ENCODE assay signal across 34 cellular contexts in genomic region chr6:53144802-53145201, GRCh38. TPM values are rescaled to one million over a fixed set of nuclear protein-coding genes. Genes with fewer than 3 reads are reported as not detected.
"Had no signal": no experiment of that assay in that cellular context is flagged by ENCODE, and none has a peak within 500 bp of the region (broad histone marks: within the 10 kb centered on the region; RNA-seq: fewer than 3 reads in every experiment).

No MANE protein-coding gene starts in this region.

- H3K4me1 ChIP-seq: adrenal gland, body of pancreas had no signal

- ATAC-seq: activated CD4-positive, alpha-beta T cell treated with anti-CD3 and anti-CD28 coated beads for 36 hours; activated CD8-positive, alpha-beta memory T cell treated with anti-CD3 and anti-CD28 coated beads, Interleukin-2, amount 10 ng/mL, durations not matched to agents 7 days and 5 days; activated CD8-positive, alpha-beta T cell treated with anti-CD3 and anti-CD28 coated beads, Interleukin-2, amount 10 ng/mL, durations not matched to agents 7 days and 5 days; activated naive CD8-positive, alpha-beta T cell treated with anti-CD3 and anti-CD28 coated beads, Interleukin-2, amount 50 U/mL, for 24 hours; body of pancreas; effector memory CD8-positive, alpha-beta T cell had no signal

- H3K36me3 Mint-ChIP-seq: activated CD4-positive, alpha-beta memory T cell treated with anti-CD3 and anti-CD28 coated beads for 36 hours; activated CD8-positive, alpha-beta memory T cell treated with anti-CD3 and anti-CD28 coated beads, Interleukin-2, amount 10 ng/mL, durations not matched to agents 7 days and 5 days; activated naive CD4-positive, alpha-beta T cell treated with anti-CD3 and anti-CD28 coated beads, Interleukin-2, amount 50 U/mL, for 24 hours; activated naive CD8-positive, alpha-beta T cell treated with anti-CD3 and anti-CD28 coated beads for 36 hours had no signal

- H3K4me3 ChIP-seq: adrenal gland, body of pancreas, esophagus squamous epithelium had no signal

- H3K36me3 ChIP-seq: adrenal gland, esophagus squamous epithelium had no signal

- H3K4me1 Mint-ChIP-seq: activated CD4-positive, alpha-beta T cell treated with anti-CD3 and anti-CD28 coated beads for 36 hours; activated CD4-positive, alpha-beta T cell treated with anti-CD3 and anti-CD28 coated beads, Interleukin-2, amount 10 ng/mL, durations not matched to agents 24 days and 14 days; activated CD8-positive, alpha-beta memory T cell treated with anti-CD3 and anti-CD28 coated beads, Interleukin-2, amount 10 ng/mL, durations not matched to agents 7 days and 5 days; activated naive CD4-positive, alpha-beta T cell treated with anti-CD3 and anti-CD28 coated beads, Interleukin-2, amount 50 U/mL, for 24 hours; activated naive CD8-positive, alpha-beta T cell treated with anti-CD3 and anti-CD28 coated beads for 36 hours; activated naive CD8-positive, alpha-beta T cell treated with anti-CD3 and anti-CD28 coated beads, Interleukin-2, amount 50 U/mL, for 24 hours had no signal

- H3K27ac Mint-ChIP-seq: activated CD4-positive, alpha-beta memory T cell treated with anti-CD3 and anti-CD28 coated beads for 36 hours; activated CD4-positive, alpha-beta T cell treated with anti-CD3 and anti-CD28 coated beads for 36 hours; activated CD4-positive, alpha-beta T cell treated with anti-CD3 and anti-CD28 coated beads, Interleukin-2, amount 10 ng/mL, durations not matched to agents 24 days and 14 days; activated CD8-positive, alpha-beta memory T cell treated with anti-CD3 and anti-CD28 coated beads, Interleukin-2, amount 10 ng/mL, durations not matched to agents 7 days and 5 days; activated CD8-positive, alpha-beta T cell treated with anti-CD3 and anti-CD28 coated beads, Interleukin-2, amount 10 ng/mL, durations not matched to agents 7 days and 5 days; activated naive CD4-positive, alpha-beta T cell treated with anti-CD3 and anti-CD28 coated beads for 36 hours; activated naive CD4-positive, alpha-beta T cell treated with anti-CD3 and anti-CD28 coated beads, Interleukin-2, amount 50 U/mL, for 24 hours; activated naive CD8-positive, alpha-beta T cell treated with anti-CD3 and anti-CD28 coated beads for 36 hours; activated naive CD8-positive, alpha-beta T cell treated with anti-CD3 and anti-CD28 coated beads, Interleukin-2, amount 50 U/mL, for 24 hours; activated T-helper 1 cell treated with anti-CD3 and anti-CD28 coated beads, Interleukin-12 subunit alpha, Interleukin-12 subunit beta, Interleukin-2, Interleukin-4 antibody, amounts not matched to agents 30 ng/mL and 10 ng/mL and 1 ng/mL, durations not matched to agents 14 hours and 24 hours and 36 hours; activated T-helper 2 cell treated with anti-CD3 and anti-CD28 coated beads, Interferon-gamma antibody, Interleukin-2, Interleukin-4, amounts not matched to agents 10 μg/mL and 5 μg/mL and 100 μg/mL, durations not matched to agents 14 hours and 24 hours and 36 hours; effector memory CD8-positive, alpha-beta T cell had no signal

- H3K9me3 Mint-ChIP-seq: activated CD4-positive, alpha-beta memory T cell treated with anti-CD3 and anti-CD28 coated beads for 36 hours; activated CD4-positive, alpha-beta T cell treated with anti-CD3 and anti-CD28 coated beads, Interleukin-2, amount 10 ng/mL, durations not matched to agents 24 days and 14 days; activated naive CD4-positive, alpha-beta T cell treated with anti-CD3 and anti-CD28 coated beads for 36 hours; activated naive CD4-positive, alpha-beta T cell treated with anti-CD3 and anti-CD28 coated beads, Interleukin-2, amount 50 U/mL, for 24 hours; activated naive CD8-positive, alpha-beta T cell treated with anti-CD3 and anti-CD28 coated beads for 36 hours; activated naive CD8-positive, alpha-beta T cell treated with anti-CD3 and anti-CD28 coated beads, Interleukin-2, amount 50 U/mL, for 24 hours; activated T-helper 1 cell treated with anti-CD3 and anti-CD28 coated beads, Interleukin-12 subunit alpha, Interleukin-12 subunit beta, Interleukin-2, Interleukin-4 antibody, amounts not matched to agents 30 ng/mL and 10 ng/mL and 1 ng/mL, durations not matched to agents 14 hours and 24 hours and 36 hours; activated T-helper 2 cell treated with anti-CD3 and anti-CD28 coated beads, Interferon-gamma antibody, Interleukin-2, Interleukin-4, amounts not matched to agents 10 μg/mL and 5 μg/mL and 100 μg/mL, durations not matched to agents 14 hours and 24 hours and 36 hours; effector memory CD8-positive, alpha-beta T cell had no signal

- H3K27me3 ChIP-seq: adrenal gland, body of pancreas, esophagus squamous epithelium had no signal

- H3K27ac ChIP-seq: adrenal gland, body of pancreas had no signal

- H3K9me3 ChIP-seq: adrenal gland, body of pancreas, esophagus squamous epithelium had no signal

- H3K4me3 Mint-ChIP-seq: activated CD4-positive, alpha-beta memory T cell treated with anti-CD3 and anti-CD28 coated beads for 36 hours; activated CD4-positive, alpha-beta T cell treated with anti-CD3 and anti-CD28 coated beads for 36 hours; activated CD4-positive, alpha-beta T cell treated with anti-CD3 and anti-CD28 coated beads, Interleukin-2, amount 10 ng/mL, durations not matched to agents 24 days and 14 days; activated CD8-positive, alpha-beta memory T cell treated with anti-CD3 and anti-CD28 coated beads, Interleukin-2, amount 10 ng/mL, durations not matched to agents 7 days and 5 days; activated CD8-positive, alpha-beta T cell treated with anti-CD3 and anti-CD28 coated beads, Interleukin-2, amount 10 ng/mL, durations not matched to agents 7 days and 5 days; activated naive CD4-positive, alpha-beta T cell treated with anti-CD3 and anti-CD28 coated beads for 36 hours; activated naive CD4-positive, alpha-beta T cell treated with anti-CD3 and anti-CD28 coated beads, Interleukin-2, amount 50 U/mL, for 24 hours; activated naive CD8-positive, alpha-beta T cell treated with anti-CD3 and anti-CD28 coated beads for 36 hours; activated naive CD8-positive, alpha-beta T cell treated with anti-CD3 and anti-CD28 coated beads, Interleukin-2, amount 50 U/mL, for 24 hours; activated T-helper 1 cell treated with anti-CD3 and anti-CD28 coated beads, Interleukin-12 subunit alpha, Interleukin-12 subunit beta, Interleukin-2, Interleukin-4 antibody, amounts not matched to agents 30 ng/mL and 10 ng/mL and 1 ng/mL, durations not matched to agents 14 hours and 24 hours and 36 hours; effector memory CD8-positive, alpha-beta T cell had no signal

- H3K27me3 Mint-ChIP-seq: activated CD4-positive, alpha-beta T cell treated with anti-CD3 and anti-CD28 coated beads for 36 hours had no signal

- DNase-seq: activated CD4-positive, alpha-beta memory T cell treated with anti-CD3 and anti-CD28 coated beads for 36 hours; activated CD4-positive, alpha-beta T cell treated with anti-CD3 and anti-CD28 coated beads for 36 hours; activated CD4-positive, alpha-beta T cell treated with anti-CD3 and anti-CD28 coated beads, Interleukin-2, amount 10 ng/mL, durations not matched to agents 24 days and 14 days; activated CD4-positive, CD25-positive, alpha-beta regulatory T cell; activated CD4-positive, CD25-positive, alpha-beta regulatory T cell treated with anti-CD3 and anti-CD28 coated beads, Interleukin-2, amount 50 U/mL, for 72 hours; activated CD8-positive, alpha-beta memory T cell treated with anti-CD3 and anti-CD28 coated beads, Interleukin-2, amount 10 ng/mL, durations not matched to agents 7 days and 5 days; activated CD8-positive, alpha-beta memory T cell treated with anti-CD3 and anti-CD28 coated beads, Interleukin-2, amount 50 U/mL, for 4 hours; activated CD8-positive, alpha-beta T cell treated with anti-CD3 and anti-CD28 coated beads, Interleukin-2, amount 10 ng/mL, durations not matched to agents 7 days and 5 days; activated effector memory CD4-positive, alpha-beta T cell treated with anti-CD3 and anti-CD28 coated beads, Interleukin-2, amount 50 U/mL, for 16 hours; activated naive CD4-positive, alpha-beta T cell treated with anti-CD3 and anti-CD28 coated beads for 36 hours; activated naive CD8-positive, alpha-beta T cell treated with anti-CD3 and anti-CD28 coated beads for 36 hours; activated naive CD8-positive, alpha-beta T cell treated with anti-CD3 and anti-CD28 coated beads, Interleukin-2, amount 50 U/mL, for 24 hours; activated T-cell treated with anti-CD3 and anti-CD28 coated beads, Interleukin-2, amount 50 U/mL, for 1 hour; activated T-cell treated with anti-CD3 and anti-CD28 coated beads, Interleukin-2, amount 50 U/mL, for 48 hours; adrenal gland; amygdala; aorta; body of pancreas; caudate nucleus; cortex of kidney; dermis blood vessel endothelial cell; effector CD4-positive, alpha-beta T cell; effector memory CD8-positive, alpha-beta T cell; erythroblast; esophagus squamous epithelium; foreskin melanocyte; head of caudate nucleus; T-helper 2 cell had no signal

RNA-seq across cellular contexts. Expression of gene GCM1, which starts 3.8 kb away (rescaled TPM):
- total RNA-seq: activated CD4-positive, alpha-beta memory T cell treated with anti-CD3 and anti-CD28 coated beads for 36 hours; activated CD4-positive, alpha-beta T cell treated with anti-CD3 and anti-CD28 coated beads, Interleukin-2, amount 10 ng/mL, durations not matched to agents 24 days and 14 days; activated CD8-positive, alpha-beta T cell treated with anti-CD3 and anti-CD28 coated beads, Interleukin-2, amount 10 ng/mL, durations not matched to agents 7 days and 5 days; activated naive CD8-positive, alpha-beta T cell treated with anti-CD3 and anti-CD28 coated beads for 36 hours; activated T-helper 1 cell treated with anti-CD3 and anti-CD28 coated beads, Interleukin-12 subunit alpha, Interleukin-12 subunit beta, Interleukin-2, Interleukin-4 antibody, amounts not matched to agents 30 ng/mL and 10 ng/mL and 1 ng/mL, durations not matched to agents 14 hours and 24 hours and 36 hours; activated T-helper 2 cell treated with anti-CD3 and anti-CD28 coated beads, Interferon-gamma antibody, Interleukin-2, Interleukin-4, amounts not matched to agents 10 μg/mL and 5 μg/mL and 100 μg/mL, durations not matched to agents 14 hours and 24 hours and 36 hours; chondrocyte; dermis blood vessel endothelial cell; fibroblast of lung; fibroblast of villous mesenchyme had no signal
